Comparison of ENCODE assay signal across 11 cellular contexts in the genomic region with DNA sequence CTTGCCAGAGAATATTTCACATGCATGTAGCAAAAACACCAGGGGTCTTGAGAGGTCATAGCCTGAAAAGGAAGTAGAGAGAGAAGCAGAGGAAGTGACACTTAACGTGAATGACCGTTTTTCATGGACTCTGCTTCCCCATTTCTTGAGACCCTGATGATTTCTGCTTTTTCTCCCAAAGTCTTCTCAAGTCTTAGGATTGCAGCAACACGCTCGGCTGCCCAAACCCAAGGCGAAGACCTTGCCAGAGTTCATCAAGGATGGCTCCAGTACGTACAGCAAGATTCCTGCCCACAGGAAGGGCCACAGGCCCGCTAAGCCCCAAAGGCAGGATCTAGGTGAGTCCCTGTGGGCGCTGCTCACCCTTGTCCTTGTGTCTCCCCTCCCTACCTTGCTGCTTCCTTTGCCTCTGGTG. TPM values are rescaled to one million over a fixed set of nuclear protein-coding genes. Genes with fewer than 3 reads are reported as not detected.
A peak's percentile ranks its signal among the peaks of the same experiment; 100 is the strongest.
DNase-seq lines count a peak whose midpoint lies in the region; ATAC-seq and TF ChIP-seq lines count a peak whose summit lies in the region.
"Had no signal": no experiment of that assay in that cellular context is flagged by ENCODE, and none has a peak within 500 bp of the region (broad histone marks: within the 10 kb centered on the region; RNA-seq: fewer than 3 reads in every experiment).

No MANE protein-coding gene starts in this region.

- no peak for ATAC-seq in activated T-helper 17 cell treated with anti-CD3 and anti-CD28 coated beads, Interleukin-2, amount 50 U/mL, for 72 hours (replicated peaks)

- DNase-seq in activated naive CD4-positive, alpha-beta T cell (lab: John Stamatoyannopoulos, UW), result no peak
- peak; percentile 71 for DNase-seq in medulla oblongata (ENCODE audit: extremely low spot score)
- DNase-seq in tibial nerve (ENCODE audit: low spot score in 2 of 2), result no peak
- no peak for DNase-seq in DMS53 (lab: John Stamatoyannopoulos, UW)
- DNase-seq in NCI-H2196 treated with DMSO at 0.1 percent for 48 hours (lab: John Stamatoyannopoulos, UW; ENCODE audit: unreplicated experiment), result no peak
- DNase-seq in activated CD8-positive, alpha-beta memory T cell treated with anti-CD3 and anti-CD28 coated beads, Interleukin-2, amount 50 U/mL, for 4 hours, result no peak
- DNase-seq: Karpas-422, NCI-H774 had no signal

- peaks cover 0 to 19% (median 0%) of the 10 kb centered on the region in 4 donors for H3K4me1 ChIP-seq in tibial nerve

- TF ChIP-seq CTCF in tibial nerve (IDR thresholded peaks at IDR 0.05), result no peak

- WGBS in tibial nerve, 2 donors, result 73 to 75% methylated on average over 8 of the region's 8 CpGs

- peaks cover 0 to 65% (median 0%) of the 10 kb centered on the region in 3 donors for H3K36me3 ChIP-seq in tibial nerve

- peak in 1 of 2 donors; percentile 57 for TF ChIP-seq EP300 in tibial nerve (IDR thresholded peaks at IDR 0.05)

- no peak overlapping the region for H3K4me3 Mint-ChIP-seq in activated naive CD4-positive, alpha-beta T cell treated with anti-CD3 and anti-CD28 coated beads, Interleukin-2, amount 50 U/mL, for 24 hours
- H3K4me3 Mint-ChIP-seq in activated T-helper 17 cell treated with anti-CD3 and anti-CD28 coated beads, Interleukin-2, amount 50 U/mL, for 72 hours, result no peak overlapping the region

- TF ChIP-seq POLR2A in tibial nerve (IDR thresholded peaks at IDR 0.05), result no peak

- H3K9me3 Mint-ChIP-seq in activated naive CD4-positive, alpha-beta T cell treated with anti-CD3 and anti-CD28 coated beads, Interleukin-2, amount 50 U/mL, for 24 hours, result no peaks in the 10 kb centered on the region
- H3K9me3 Mint-ChIP-seq in activated T-helper 17 cell treated with anti-CD3 and anti-CD28 coated beads, Interleukin-2, amount 50 U/mL, for 72 hours, result no peaks in the 10 kb centered on the region

- H3K4me3 ChIP-seq in tibial nerve, result no peak overlapping the region

- H3K27me3 Mint-ChIP-seq in activated naive CD4-positive, alpha-beta T cell treated with anti-CD3 and anti-CD28 coated beads, Interleukin-2, amount 50 U/mL, for 24 hours, result no peaks in the 10 kb centered on the region
- no peaks in the 10 kb centered on the region for H3K27me3 Mint-ChIP-seq in activated T-helper 17 cell treated with anti-CD3 and anti-CD28 coated beads, Interleukin-2, amount 50 U/mL, for 72 hours

- H3K27ac Mint-ChIP-seq in activated naive CD4-positive, alpha-beta T cell treated with anti-CD3 and anti-CD28 coated beads, Interleukin-2, amount 50 U/mL, for 24 hours, result peak overlapping the region; percentile 65
- peak overlapping the region; percentile 64 for H3K27ac Mint-ChIP-seq in activated T-helper 17 cell treated with anti-CD3 and anti-CD28 coated beads, Interleukin-2, amount 50 U/mL, for 72 hours

- peaks cover 71% of the 10 kb centered on the region for H3K4me1 Mint-ChIP-seq in activated naive CD4-positive, alpha-beta T cell treated with anti-CD3 and anti-CD28 coated beads, Interleukin-2, amount 50 U/mL, for 24 hours
- peaks cover 37% of the 10 kb centered on the region for H3K4me1 Mint-ChIP-seq in activated T-helper 17 cell treated with anti-CD3 and anti-CD28 coated beads, Interleukin-2, amount 50 U/mL, for 72 hours

- peak overlapping the region in 3 of 4 donors; percentile 56 to 82 (median 63) for H3K27ac ChIP-seq in tibial nerve
- H3K27ac ChIP-seq: VCaP had no signal

- H3K27me3 ChIP-seq in tibial nerve, result no peaks in the 10 kb centered on the region

- H3K36me3 Mint-ChIP-seq in activated naive CD4-positive, alpha-beta T cell treated with anti-CD3 and anti-CD28 coated beads, Interleukin-2, amount 50 U/mL, for 24 hours, result peaks cover 16% of the 10 kb centered on the region
- H3K36me3 Mint-ChIP-seq in activated T-helper 17 cell treated with anti-CD3 and anti-CD28 coated beads, Interleukin-2, amount 50 U/mL, for 72 hours (ENCODE audit: low read depth), result peaks cover 94% of the 10 kb centered on the region

- H3K9me3 ChIP-seq in tibial nerve, result no peaks in the 10 kb centered on the region

RNA-seq across cellular contexts. Expression of a gene that starts 12.8 kb away (rescaled TPM):
- total RNA-seq in activated T-helper 17 cell treated with anti-CD3 and anti-CD28 coated beads, Interleukin-2, amount 50 U/mL, for 72 hours, result 10 to 100 TPM; 32.0 to 62.8 TPM
- total RNA-seq in tibial nerve, result 10 to 100 TPM; 13.2 to 50.7 (median 23.7) TPM

RNA-seq across cellular contexts. Expression of a gene that starts 29.3 kb away (rescaled TPM):
- 10 to 100 TPM; 88.9 to 98.6 TPM for total RNA-seq in activated T-helper 17 cell treated with anti-CD3 and anti-CD28 coated beads, Interleukin-2, amount 50 U/mL, for 72 hours
- 10 to 100 TPM; 16.7 to 37.4 (median 26.1) TPM for total RNA-seq in tibial nerve

RNA-seq across cellular contexts. Expression of a gene that starts 49.7 kb away (rescaled TPM):
- total RNA-seq in activated T-helper 17 cell treated with anti-CD3 and anti-CD28 coated beads, Interleukin-2, amount 50 U/mL, for 72 hours, result under 1 TPM; 0.28 to 0.45 TPM
- not detected for total RNA-seq in tibial nerve

RNA-seq across cellular contexts. Expression of a gene that starts 54.5 kb away (rescaled TPM):
- total RNA-seq in activated T-helper 17 cell treated with anti-CD3 and anti-CD28 coated beads, Interleukin-2, amount 50 U/mL, for 72 hours, result 10 to 100 TPM; 41.0 to 57.9 TPM
- 10 to 100 TPM; 32.0 to 58.2 (median 37.2) TPM for total RNA-seq in tibial nerve
